1 cellular context compared by ENCODE assay signal in the genomic region with DNA sequence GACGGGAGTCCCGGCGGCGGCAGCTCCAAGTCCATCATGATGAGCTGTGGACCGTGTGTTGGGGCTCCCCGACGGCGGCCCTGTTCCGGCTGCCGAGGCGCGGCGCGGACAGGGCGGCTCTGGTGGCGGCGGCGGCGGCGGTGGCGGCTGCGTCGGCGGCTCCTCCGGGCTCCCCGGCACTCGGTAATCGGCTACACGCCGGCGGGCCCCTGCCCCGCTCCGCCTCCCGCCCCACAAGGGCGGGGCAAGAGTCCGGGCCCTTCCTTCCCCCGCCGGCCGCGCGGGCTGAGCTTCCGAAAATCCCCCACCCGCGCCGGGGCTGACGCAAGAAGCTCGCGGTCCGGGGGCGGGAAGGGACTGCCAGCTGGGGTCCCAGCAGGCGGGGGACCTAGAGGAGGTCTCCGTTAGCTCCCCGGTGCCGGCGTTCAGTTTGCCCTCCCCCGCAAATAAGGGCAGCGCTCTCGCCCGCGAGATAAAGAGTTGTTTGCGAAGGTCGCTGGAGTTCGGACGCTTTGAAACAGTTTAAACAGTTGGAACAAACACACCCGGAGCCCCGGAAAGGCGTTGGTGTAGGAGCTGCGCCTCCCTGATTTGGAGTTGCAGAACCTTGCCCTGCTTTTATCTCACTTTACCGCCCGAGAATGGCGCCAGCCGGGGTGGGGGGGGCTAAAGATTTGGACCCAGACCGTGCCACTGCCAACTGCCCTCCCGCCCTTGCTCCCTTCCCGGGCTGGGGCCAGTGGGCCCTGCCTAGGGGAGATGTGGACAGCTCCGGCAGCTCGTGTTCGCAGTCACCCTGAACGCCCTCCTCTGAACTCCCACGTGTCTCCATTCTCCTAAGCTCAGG.
TF ChIP-seq lines count a peak whose summit lies in the region.

TSS of gene NFE2L2 (minus strand) at position 189 of the 847 bp plus-strand sequence. CDS start at position 38, 151 bp downstream.

TF ChIP-seq in HepG2, 621 proteins besides CTCF, POLR2A, EP300 and RAD21 (continued from another document and continues in another):
- TF ChIP-seq, protein P1, sequence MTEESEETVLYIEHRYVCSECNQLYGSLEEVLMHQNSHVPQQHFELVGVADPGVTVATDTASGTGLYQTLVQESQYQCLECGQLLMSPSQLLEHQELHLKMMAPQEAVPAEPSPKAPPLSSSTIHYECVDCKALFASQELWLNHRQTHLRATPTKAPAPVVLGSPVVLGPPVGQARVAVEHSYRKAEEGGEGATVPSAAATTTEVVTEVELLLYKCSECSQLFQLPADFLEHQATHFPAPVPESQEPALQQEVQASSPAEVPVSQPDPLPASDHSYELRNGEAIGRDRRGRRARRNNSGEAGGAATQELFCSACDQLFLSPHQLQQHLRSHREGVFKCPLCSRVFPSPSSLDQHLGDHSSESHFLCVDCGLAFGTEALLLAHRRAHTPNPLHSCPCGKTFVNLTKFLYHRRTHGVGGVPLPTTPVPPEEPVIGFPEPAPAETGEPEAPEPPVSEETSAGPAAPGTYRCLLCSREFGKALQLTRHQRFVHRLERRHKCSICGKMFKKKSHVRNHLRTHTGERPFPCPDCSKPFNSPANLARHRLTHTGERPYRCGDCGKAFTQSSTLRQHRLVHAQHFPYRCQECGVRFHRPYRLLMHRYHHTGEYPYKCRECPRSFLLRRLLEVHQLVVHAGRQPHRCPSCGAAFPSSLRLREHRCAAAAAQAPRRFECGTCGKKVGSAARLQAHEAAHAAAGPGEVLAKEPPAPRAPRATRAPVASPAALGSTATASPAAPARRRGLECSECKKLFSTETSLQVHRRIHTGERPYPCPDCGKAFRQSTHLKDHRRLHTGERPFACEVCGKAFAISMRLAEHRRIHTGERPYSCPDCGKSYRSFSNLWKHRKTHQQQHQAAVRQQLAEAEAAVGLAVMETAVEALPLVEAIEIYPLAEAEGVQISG (CRISPR knock-in tag; IDR thresholded peaks at IDR 0.05): peak; percentile 76
- TF ChIP-seq, protein P2, sequence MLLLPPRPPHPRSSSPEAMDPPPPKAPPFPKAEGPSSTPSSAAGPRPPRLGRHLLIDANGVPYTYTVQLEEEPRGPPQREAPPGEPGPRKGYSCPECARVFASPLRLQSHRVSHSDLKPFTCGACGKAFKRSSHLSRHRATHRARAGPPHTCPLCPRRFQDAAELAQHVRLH (CRISPR knock-in tag; IDR thresholded peaks at IDR 0.05; ENCODE audit: borderline replicate concordance, low read depth): peak; percentile 78; the same call in 1 of the 2 replicates
- TF ChIP-seq TCF7L2 (IDR thresholded peaks at IDR 0.05; ENCODE audit: low read depth, low read length): peak; percentile 91
- no peak for TF ChIP-seq ZNF704 (CRISPR knock-in tag; IDR thresholded peaks at IDR 0.05; ENCODE audit: borderline replicate concordance)
- TF ChIP-seq RFX5 (IDR thresholded peaks at IDR 0.05; ENCODE audit: low read depth, low read length): 0 out of 2 replicates have a peak, but pooled peaks have one; percentile 13
- peak; percentile 60 for TF ChIP-seq IRF9 (CRISPR knock-in tag; IDR thresholded peaks at IDR 0.05; ENCODE audit: borderline replicate concordance)
- no peak for TF ChIP-seq THYN1 (CRISPR knock-in tag; IDR thresholded peaks at IDR 0.05; ENCODE audit: borderline replicate concordance, low read depth)
- 0 out of 2 replicates have a peak, but pooled peaks have one; percentile 91 for TF ChIP-seq CENPBD1 (CRISPR knock-in tag; IDR thresholded peaks at IDR 0.05; ENCODE audit: borderline replicate concordance, low read depth)
- TF ChIP-seq ZNF703 (CRISPR knock-in tag; IDR thresholded peaks at IDR 0.05; ENCODE audit: borderline replicate concordance): peak; percentile 99
- 0 out of 2 replicates have a peak, but pooled peaks have one; percentile 14 for TF ChIP-seq ZHX2 (IDR thresholded peaks at IDR 0.05; ENCODE audit: low read depth)
- TF ChIP-seq ZHX2 (CRISPR knock-in tag; IDR thresholded peaks at IDR 0.05; ENCODE audit: borderline replicate concordance): peak; percentile 68; the same call in 1 of the 2 replicates
- no peak for TF ChIP-seq ZNF207 (IDR thresholded peaks at IDR 0.05; ENCODE audit: borderline replicate concordance)
- TF ChIP-seq REPIN1 (CRISPR knock-in tag; IDR thresholded peaks at IDR 0.05; ENCODE audit: borderline replicate concordance, low read depth): peak; percentile 91
- TF ChIP-seq LRRFIP1 (CRISPR knock-in tag; conservative IDR thresholded peaks at IDR 0.05): no peak
- TF ChIP-seq ZFP36 (IDR thresholded peaks at IDR 0.05; ENCODE audit: borderline replicate concordance, low read depth, low read length, partially characterized antibody): no peak
- TF ChIP-seq SAFB2 (CRISPR knock-in tag; IDR thresholded peaks at IDR 0.05; ENCODE audit: borderline replicate concordance, low read depth): no peak
- TF ChIP-seq ASH2L (IDR thresholded peaks at IDR 0.05; ENCODE audit: insufficient read length, low read depth, low read length): peak; percentile 96
- no peak; the same call in none of the 2 replicates for TF ChIP-seq SATB2 (CRISPR knock-in tag; IDR thresholded peaks at IDR 0.05)
- TF ChIP-seq NR3C1 (CRISPR knock-in tag; IDR thresholded peaks at IDR 0.05): no peak
- no peak; the same call in 1 of the 2 replicates for TF ChIP-seq SP2 (CRISPR knock-in tag; IDR thresholded peaks at IDR 0.05)
- no peak; the same call in 1 of the 2 replicates for TF ChIP-seq SNAI1 (CRISPR knock-in tag; IDR thresholded peaks at IDR 0.05; ENCODE audit: borderline replicate concordance)
- peak; percentile 86; the same call in 1 of the 2 replicates for TF ChIP-seq ZNF510 (CRISPR knock-in tag; IDR thresholded peaks at IDR 0.05; ENCODE audit: low read depth)
- peak; percentile 91 for TF ChIP-seq HNF4A (CRISPR knock-in tag; IDR thresholded peaks at IDR 0.05)
- TF ChIP-seq ZNF776 (CRISPR knock-in tag; IDR thresholded peaks at IDR 0.05): peak; percentile 16; the same call in 1 of the 2 replicates
- TF ChIP-seq ZNF564 (CRISPR knock-in tag; IDR thresholded peaks at IDR 0.05): 0 out of 2 replicates have a peak, but pooled peaks have one; percentile 24
- TF ChIP-seq ZNF451 (CRISPR knock-in tag; IDR thresholded peaks at IDR 0.05): 0 out of 2 replicates have a peak, but pooled peaks have one; percentile 78
- TF ChIP-seq ZNF329 (CRISPR knock-in tag; IDR thresholded peaks at IDR 0.05; ENCODE audit: low read depth): no peak
- TF ChIP-seq KMT2A (CRISPR knock-in tag; IDR thresholded peaks at IDR 0.05): peak; percentile 69; the same call in 1 of the 2 replicates
- TF ChIP-seq TCF12 (IDR thresholded peaks at IDR 0.05): no peak
- peak; percentile 87; the same call in 1 of the 2 replicates for TF ChIP-seq TCF12 (CRISPR knock-in tag; IDR thresholded peaks at IDR 0.05)
- TF ChIP-seq MYC (CRISPR knock-in tag; IDR thresholded peaks at IDR 0.05; ENCODE audit: borderline replicate concordance): peak; percentile 86
- TF ChIP-seq ZFP90 (CRISPR knock-in tag; IDR thresholded peaks at IDR 0.05; ENCODE audit: borderline replicate concordance): 0 out of 2 replicates have a peak, but pooled peaks have one; percentile 63
- TF ChIP-seq RBFOX2 (IDR thresholded peaks at IDR 0.05; ENCODE audit: low read depth, low read length): peak; percentile 10; the same call in 1 of the 2 replicates
- TF ChIP-seq ZNF430 (CRISPR knock-in tag; IDR thresholded peaks at IDR 0.05): peak; percentile 97
- TF ChIP-seq SOX6 (IDR thresholded peaks at IDR 0.05): no peak
- peak; percentile 97 for TF ChIP-seq SOX6 (CRISPR knock-in tag; IDR thresholded peaks at IDR 0.05)
- TF ChIP-seq CREM (IDR thresholded peaks at IDR 0.05): peak; percentile 96
- TF ChIP-seq CREM (CRISPR knock-in tag; IDR thresholded peaks at IDR 0.05): no peak
- TF ChIP-seq MAZ (IDR thresholded peaks at IDR 0.05; ENCODE audit: borderline replicate concordance, low read depth, low read length): peak; percentile 90
- peak; percentile 98 for TF ChIP-seq MAZ (CRISPR knock-in tag; IDR thresholded peaks at IDR 0.05; ENCODE audit: low read depth)
- peak; percentile 72; the same call in 1 of the 2 replicates for TF ChIP-seq ZNF672 (CRISPR knock-in tag; IDR thresholded peaks at IDR 0.05)
- TF ChIP-seq SRSF1 (optimal IDR thresholded peaks at IDR 0.05; ENCODE audit: low read depth, low read length): peak; percentile 99
- peak; percentile 12 to 62; a peak in 3 of 4 replicates for TF ChIP-seq HMGXB4 (CRISPR knock-in tag; IDR thresholded peaks at IDR 0.05; ENCODE audit: borderline replicate concordance in 1 of 2, low read depth in 1 of 2)
